In genomic region chr4:1983846-1984405, GRCh38 we compare ENCODE assay signal across 15 cellular contexts. TPM values are rescaled to one million over a fixed set of nuclear protein-coding genes. Genes with fewer than 3 reads are reported as not detected.
DNase-seq lines count a peak whose midpoint lies in the region; TF ChIP-seq lines count a peak whose summit lies in the region.
"Had no signal": no experiment of that assay in that cellular context is flagged by ENCODE, and none has a peak within 500 bp of the region (broad histone marks: within the 10 kb centered on the region; RNA-seq: fewer than 3 reads in every experiment).

No MANE protein-coding gene starts in this region.

- peaks cover 0 to 3% (median 0%) of the 10 kb centered on the region in 7 donors for H3K9me3 Mint-ChIP-seq in CD14-positive monocyte
- H3K9me3 Mint-ChIP-seq in CD8-positive, alpha-beta memory T cell, result no peaks in the 10 kb centered on the region
- H3K9me3 Mint-ChIP-seq in T-helper 2 cell treated with Interferon-gamma antibody and Interleukin-4, amounts not matched to agents 5 μg/mL and 100 μg/mL, for 36 hours, result no peaks in the 10 kb centered on the region
- H3K9me3 Mint-ChIP-seq: activated naive CD4-positive, alpha-beta T cell treated with anti-CD3 and anti-CD28 coated beads, Interleukin-2, amount 50 U/mL, for 72 hours; activated T-cell treated with anti-CD3 and anti-CD28 coated beads, Interleukin-2, amount 50 U/mL, for 4 hours had no signal

- no peaks in the 10 kb centered on the region for H3K9me3 ChIP-seq in HEK293 (ENCODE audit: control insufficient read depth, insufficient read depth, low read depth, low read length)
- no peaks in the 10 kb centered on the region for H3K9me3 ChIP-seq in cardiac muscle cell (ENCODE audit: low read depth)
- H3K9me3 ChIP-seq in osteoblast (ENCODE audit: low read depth, low read length), result no peaks in the 10 kb centered on the region
- no peaks in the 10 kb centered on the region for H3K9me3 ChIP-seq in CD8-positive, alpha-beta memory T cell (ENCODE audit: low read length)

- no peak overlapping the region for H3K27ac ChIP-seq in HEK293 (ENCODE audit: extremely low read depth, low read depth, low read length)
- H3K27ac ChIP-seq in cardiac muscle cell, result peak overlapping the region; percentile 64
- H3K27ac ChIP-seq in osteoblast (ENCODE audit: low read depth, low read length), result no peak overlapping the region
- no peak overlapping the region for H3K27ac ChIP-seq in CD8-positive, alpha-beta memory T cell (ENCODE audit: low read depth, low read length)

- H3K4me1 Mint-ChIP-seq in CD14-positive monocyte, result no peaks in the 10 kb centered on the region
- H3K4me1 Mint-ChIP-seq in CD8-positive, alpha-beta memory T cell, result peaks cover 0 to 2% (median 0%) of the 10 kb centered on the region in 3 donors
- peaks cover 2% of the 10 kb centered on the region for H3K4me1 Mint-ChIP-seq in T-helper 2 cell treated with Interferon-gamma antibody and Interleukin-4, amounts not matched to agents 5 μg/mL and 100 μg/mL, for 36 hours (ENCODE audit: low read depth)

- in situ Hi-C loops in G401 (cut with HindIII; ENCODE audit: low sequenced_read_pairs), result no loop called here

- no peak for TF ChIP-seq CTCF in CD14-positive monocyte (IDR thresholded peaks at IDR 0.05)
- TF ChIP-seq CTCF in HEK293 (tag by site-specific recombination; IDR thresholded peaks at IDR 0.05), result no peak
- no peak for TF ChIP-seq CTCF in cardiac muscle cell (IDR thresholded peaks at IDR 0.05; ENCODE audit: low read depth, low read length)
- TF ChIP-seq CTCF in osteoblast (IDR thresholded peaks at IDR 0.05; ENCODE audit: extremely low read depth, low read depth, low read length), result no peak

- H3K27me3 Mint-ChIP-seq in CD14-positive monocyte (ENCODE audit: low read depth in 3 of 3), result no peaks in the 10 kb centered on the region
- H3K27me3 Mint-ChIP-seq in CD8-positive, alpha-beta memory T cell, result no peaks in the 10 kb centered on the region
- H3K27me3 Mint-ChIP-seq in T-helper 2 cell treated with Interferon-gamma antibody and Interleukin-4, amounts not matched to agents 5 μg/mL and 100 μg/mL, for 36 hours (ENCODE audit: low read depth), result no peaks in the 10 kb centered on the region

- H3K4me3 Mint-ChIP-seq in CD14-positive monocyte, result no peak overlapping the region
- no peak overlapping the region for H3K4me3 Mint-ChIP-seq in CD8-positive, alpha-beta memory T cell
- H3K4me3 Mint-ChIP-seq in T-helper 2 cell treated with Interferon-gamma antibody and Interleukin-4, amounts not matched to agents 5 μg/mL and 100 μg/mL, for 36 hours, result no peak overlapping the region
- H3K4me3 Mint-ChIP-seq: activated T-cell treated with anti-CD3 and anti-CD28 coated beads, Interleukin-2, amount 50 U/mL, for 4 hours had no signal

- H3K4me1 ChIP-seq in HEK293 (ENCODE audit: control insufficient read depth, insufficient read depth, low read length) (no peaks in the 10 kb centered on the region), cardiac muscle cell (ENCODE audit: low read depth) (no peaks in the 10 kb centered on the region), osteoblast (ENCODE audit: insufficient read depth, low read length) (no peaks in the 10 kb centered on the region)
- no peaks in the 10 kb centered on the region for H3K4me1 ChIP-seq in CD8-positive, alpha-beta memory T cell (ENCODE audit: insufficient read depth, low read length)

- H3K36me3 ChIP-seq in HEK293 (ENCODE audit: control insufficient read depth in 2 of 2, insufficient read depth in 1 of 2, low read length in 2 of 2) (peaks cover 0 to 95% of the 10 kb centered on the region in 2 experiments; a peak in 1 of 3 replicates), cardiac muscle cell (peaks cover 43% of the 10 kb centered on the region), osteoblast (ENCODE audit: insufficient read depth, low read length) (peaks cover 51% of the 10 kb centered on the region)
- peaks cover 11% of the 10 kb centered on the region for H3K36me3 ChIP-seq in CD8-positive, alpha-beta memory T cell (ENCODE audit: insufficient read depth, low read length)

- DNase-seq in CD14-positive monocyte (ENCODE audit: low spot score) (peak; percentile 31), cardiac muscle cell (ENCODE audit: low read depth in 1 of 2, low spot score in 1 of 2) (peak; percentile 47 to 50), osteoblast (ENCODE audit: insufficient read length, low spot score, missing footprints) (peak; percentile 64), G401 (ENCODE audit: low spot score) (no peak)
- no peak for DNase-seq in CD8-positive, alpha-beta memory T cell
- DNase-seq in T-helper 2 cell treated with Interferon-gamma antibody and Interleukin-4, amounts not matched to agents 5 μg/mL and 100 μg/mL, for 36 hours (ENCODE audit: low spot score), result no peak
- DNase-seq: activated CD4-positive, alpha-beta T cell treated with anti-CD3 and anti-CD28 coated beads, Interleukin-2, amount 50 U/mL, for 1 hour; activated T-cell treated with anti-CD3 and anti-CD28 coated beads, Interleukin-2, amount 50 U/mL, for 4 hours; foreskin melanocyte; KBM-7; NCI-H1930; NCI-H446; retina had no signal

- peaks cover 9% of the 10 kb centered on the region for H4K20me1 ChIP-seq in osteoblast (ENCODE audit: insufficient read depth, low read length)

- no peaks in the 10 kb centered on the region for H3K79me2 ChIP-seq in osteoblast (ENCODE audit: insufficient read depth, low read length)

- H3K27me3 ChIP-seq in cardiac muscle cell (no peaks in the 10 kb centered on the region), osteoblast (ENCODE audit: insufficient read depth, low read length) (no peaks in the 10 kb centered on the region)
- no peaks in the 10 kb centered on the region for H3K27me3 ChIP-seq in CD8-positive, alpha-beta memory T cell (ENCODE audit: insufficient read depth, low read length, poor library complexity, severe bottlenecking)

- no peak overlapping the region for H2AFZ ChIP-seq in osteoblast (ENCODE audit: low read length)

- intact Hi-C loops in CD14-positive monocyte (cut with micrococcal nuclease), result no loop called here

- CTCF ChIA-PET in HEK293 (lab: Yijun Ruan, JAX), result interaction anchor here (0.6 kb wide), 1 partner anchor 49 kb away, joined by 3 read pairs; no protein-coding TSS in a partner anchor
- CTCF ChIA-PET in CD8-positive, alpha-beta memory T cell (lab: Charles Lee), result no interaction called here

- POLR2A ChIA-PET in HEK293 (lab: Yijun Ruan, JAX), result interaction anchor here (1.0 kb wide), 1 partner anchor 17 kb away, joined by 3 read pairs; no protein-coding TSS in a partner anchor
- POLR2A ChIA-PET in CD8-positive, alpha-beta memory T cell (lab: Charles Lee), result no interaction called here

- no peak overlapping the region for H3K4me2 ChIP-seq in osteoblast (ENCODE audit: insufficient read depth, low read length)

- peaks cover 78 to 98% of the 10 kb centered on the region in 2 donors for H3K36me3 Mint-ChIP-seq in CD14-positive monocyte
- peaks cover 5 to 93% (median 19%) of the 10 kb centered on the region in 3 donors for H3K36me3 Mint-ChIP-seq in CD8-positive, alpha-beta memory T cell
- peaks cover 31% of the 10 kb centered on the region for H3K36me3 Mint-ChIP-seq in T-helper 2 cell treated with Interferon-gamma antibody and Interleukin-4, amounts not matched to agents 5 μg/mL and 100 μg/mL, for 36 hours (ENCODE audit: low read depth)

- H3K27ac Mint-ChIP-seq in CD14-positive monocyte, result no peak overlapping the region
- H3K27ac Mint-ChIP-seq in CD8-positive, alpha-beta memory T cell, result no peak overlapping the region
- no peak overlapping the region for H3K27ac Mint-ChIP-seq in T-helper 2 cell treated with Interferon-gamma antibody and Interleukin-4, amounts not matched to agents 5 μg/mL and 100 μg/mL, for 36 hours

- no peak overlapping the region for H3K4me3 ChIP-seq in HEK293 (ENCODE audit: low read depth, low read length)
- H3K4me3 ChIP-seq in cardiac muscle cell, result no peak overlapping the region
- H3K4me3 ChIP-seq in osteoblast (ENCODE audit: insufficient read depth, low read length), result no peak overlapping the region
- H3K4me3 ChIP-seq in CD8-positive, alpha-beta memory T cell (ENCODE audit: low read length), result no peak overlapping the region

TF ChIP-seq in HEK293, 187 proteins besides CTCF, POLR2A, EP300 and RAD21:
- TF ChIP-seq ZNF112 (tag by site-specific recombination; IDR thresholded peaks at IDR 0.05) (no peak), ZNF837 (tag by site-specific recombination; IDR thresholded peaks at IDR 0.05) (no peak), ZNF785 (tag by site-specific recombination; IDR thresholded peaks at IDR 0.05) (no peak), GLIS2 (tag by site-specific recombination; IDR thresholded peaks at IDR 0.05) (no peak), ZFHX2 (tag by site-specific recombination; conservative IDR thresholded peaks at IDR 0.05) (peak; percentile 35; the same call in 1 of the 2 replicates), HOXA7 (CRISPR knock-in tag; IDR thresholded peaks at IDR 0.05; ENCODE audit: borderline replicate concordance) (no peak)
- TF ChIP-seq, protein P1, sequence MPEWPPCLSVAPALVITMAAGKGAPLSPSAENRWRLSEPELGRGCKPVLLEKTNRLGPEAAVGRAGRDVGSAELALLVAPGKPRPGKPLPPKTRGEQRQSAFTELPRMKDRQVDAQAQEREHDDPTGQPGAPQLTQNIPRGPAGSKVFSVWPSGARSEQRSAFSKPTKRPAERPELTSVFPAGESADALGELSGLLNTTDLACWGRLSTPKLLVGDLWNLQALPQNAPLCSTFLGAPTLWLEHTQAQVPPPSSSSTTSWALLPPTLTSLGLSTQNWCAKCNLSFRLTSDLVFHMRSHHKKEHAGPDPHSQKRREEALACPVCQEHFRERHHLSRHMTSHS (tag by site-specific recombination; IDR thresholded peaks at IDR 0.05), result no peak

RNA-seq across cellular contexts. Expression of gene NELFA, which starts 24.8 kb away (rescaled TPM):
- polyA plus RNA-seq in CD14-positive monocyte, result 10 to 100 TPM; 10.0 to 10.5 TPM
- 45.9 and 71.4 TPM in 2 replicates for total RNA-seq in cardiac muscle cell
- 54.4 and 69.0 TPM in 2 replicates for polyA plus RNA-seq in cardiac muscle cell
- total RNA-seq in osteoblast, result 19.2 and 19.9 TPM in 2 replicates
- 10 to 100 TPM; 42.5 to 44.6 TPM for total RNA-seq in CD8-positive, alpha-beta memory T cell
- polyA plus RNA-seq in CD8-positive, alpha-beta memory T cell, result 31.2 TPM
- total RNA-seq in G401 (2014; rRNA removed; shearing (Covaris generic)), result 32.5 and 38.1 TPM in 2 replicates

Comparison
In these comparisons a context has a peak if more than half of its experiments do, and no peak if none do; other contexts are left out.
1. DNase-seq: peak in CD14-positive monocyte (single experiment), cardiac muscle cell (2 of 2) and osteoblast (single experiment); none in CD8-positive, alpha-beta memory T cell (0 of 5), T-helper 2 cell treated with Interferon-gamma antibody and Interleukin-4, amounts not matched to agents 5 μg/mL and 100 μg/mL, for 36 hours (single experiment) and G401 (single experiment).